Comparison of ENCODE assay signal across 1 cellular context in genomic region chr1:16206547-16207317, GRCh38.
TF ChIP-seq lines count a peak whose summit lies in the region.

No MANE protein-coding gene starts in this region.

TF ChIP-seq in HepG2, 621 proteins besides CTCF, POLR2A, EP300 and RAD21 (continued from another document and continues in another):
- TF ChIP-seq PRDM4 (CRISPR knock-in tag; IDR thresholded peaks at IDR 0.05; ENCODE audit: borderline replicate concordance) (no peak), ZNF317 (CRISPR knock-in tag; IDR thresholded peaks at IDR 0.05) (no peak), ZNF709 (CRISPR knock-in tag; IDR thresholded peaks at IDR 0.05) (peak; percentile 32; the same call in 1 of the 2 replicates), FOXO4 (CRISPR knock-in tag; conservative IDR thresholded peaks at IDR 0.05) (no peak), ZNF296 (CRISPR knock-in tag; conservative IDR thresholded peaks at IDR 0.05) (no peak), ZNF207 (IDR thresholded peaks at IDR 0.05; ENCODE audit: borderline replicate concordance) (no peak), KLF13 (CRISPR knock-in tag; IDR thresholded peaks at IDR 0.05) (no peak), THYN1 (CRISPR knock-in tag; IDR thresholded peaks at IDR 0.05; ENCODE audit: borderline replicate concordance, low read depth) (no peak), DZIP1 (CRISPR knock-in tag; IDR thresholded peaks at IDR 0.05) (peak; percentile 80; the same call in 1 of the 2 replicates), MLLT10 (CRISPR knock-in tag; IDR thresholded peaks at IDR 0.05) (no peak), RFXAP (CRISPR knock-in tag; IDR thresholded peaks at IDR 0.05; ENCODE audit: borderline replicate concordance) (peak; percentile 74; the same call in 1 of the 2 replicates), MIER3 (CRISPR knock-in tag; IDR thresholded peaks at IDR 0.05; ENCODE audit: borderline replicate concordance) (0 out of 2 replicates have a peak, but pooled peaks have one; percentile 14), KAT8 (CRISPR knock-in tag; IDR thresholded peaks at IDR 0.05) (no peak), ZNF569 (CRISPR knock-in tag; IDR thresholded peaks at IDR 0.05; ENCODE audit: borderline replicate concordance) (no peak), ARNT2 (CRISPR knock-in tag; IDR thresholded peaks at IDR 0.05; ENCODE audit: low read depth) (peak; percentile 60; the same call in 1 of the 2 replicates), ZNF275 (CRISPR knock-in tag; IDR thresholded peaks at IDR 0.05; ENCODE audit: borderline replicate concordance) (0 out of 2 replicates have a peak, but pooled peaks have one; percentile 5), ZNF530 (CRISPR knock-in tag; IDR thresholded peaks at IDR 0.05; ENCODE audit: low read depth) (0 out of 2 replicates have a peak, but pooled peaks have one; percentile 40), RBFOX2 (IDR thresholded peaks at IDR 0.05; ENCODE audit: low read depth, low read length) (peak; percentile 70), ZSCAN20 (CRISPR knock-in tag; IDR thresholded peaks at IDR 0.05; ENCODE audit: borderline replicate concordance) (no peak), PLRG1 (conservative IDR thresholded peaks at IDR 0.05) (no peak), JARID2 (CRISPR knock-in tag; IDR thresholded peaks at IDR 0.05; ENCODE audit: insufficient replicate concordance) (no peak), SAFB2 (CRISPR knock-in tag; IDR thresholded peaks at IDR 0.05; ENCODE audit: borderline replicate concordance, low read depth) (peak; percentile 76; the same call in 1 of the 2 replicates), ZNF772 (CRISPR knock-in tag; IDR thresholded peaks at IDR 0.05) (no peak), RXRA (CRISPR knock-in tag; IDR thresholded peaks at IDR 0.05) (no peak), GLI4 (CRISPR knock-in tag; IDR thresholded peaks at IDR 0.05; ENCODE audit: borderline replicate concordance) (0 out of 2 replicates have a peak, but pooled peaks have one; percentile 44), YEATS2 (CRISPR knock-in tag; IDR thresholded peaks at IDR 0.05; ENCODE audit: borderline replicate concordance) (no peak), THAP11 (CRISPR knock-in tag; IDR thresholded peaks at IDR 0.05) (no peak), ZNF660 (CRISPR knock-in tag; IDR thresholded peaks at IDR 0.05; ENCODE audit: borderline replicate concordance, low read depth) (no peak), ZNF878 (CRISPR knock-in tag; IDR thresholded peaks at IDR 0.05) (no peak), JUN (CRISPR knock-in tag; IDR thresholded peaks at IDR 0.05) (no peak), ZSCAN5A (CRISPR knock-in tag; IDR thresholded peaks at IDR 0.05; ENCODE audit: borderline replicate concordance) (no peak), ZNF616 (CRISPR knock-in tag; IDR thresholded peaks at IDR 0.05; ENCODE audit: low read depth) (no peak), YEATS4 (CRISPR knock-in tag; IDR thresholded peaks at IDR 0.05; ENCODE audit: borderline replicate concordance) (no peak), SYNCRIP (IDR thresholded peaks at IDR 0.05; ENCODE audit: insufficient read depth, low read depth, low read length) (no peak), ZNF790 (CRISPR knock-in tag; IDR thresholded peaks at IDR 0.05; ENCODE audit: borderline replicate concordance) (0 out of 2 replicates have a peak, but pooled peaks have one; percentile 80), NCOA5 (CRISPR knock-in tag; IDR thresholded peaks at IDR 0.05) (no peak), SP5 (CRISPR knock-in tag; IDR thresholded peaks at IDR 0.05; ENCODE audit: borderline replicate concordance, low read depth) (peak; percentile 9; the same call in 1 of the 2 replicates), ZSCAN22 (CRISPR knock-in tag; IDR thresholded peaks at IDR 0.05) (no peak), ATF7-NPFF (CRISPR knock-in tag; IDR thresholded peaks at IDR 0.05; ENCODE audit: low read depth) (no peak), ZEB1 (IDR thresholded peaks at IDR 0.05; ENCODE audit: insufficient replicate concordance, low read depth) (no peak), AGO1 (IDR thresholded peaks at IDR 0.05; ENCODE audit: low read depth, low read length, poor library complexity, severe bottlenecking) (no peak), CEBPG (CRISPR knock-in tag; IDR thresholded peaks at IDR 0.05) (no peak), ZNF598 (CRISPR knock-in tag; IDR thresholded peaks at IDR 0.05; ENCODE audit: borderline replicate concordance) (no peak), ZNF354B (CRISPR knock-in tag; IDR thresholded peaks at IDR 0.05) (no peak), ZNF44 (CRISPR knock-in tag; IDR thresholded peaks at IDR 0.05) (no peak), TMF1 (CRISPR knock-in tag; IDR thresholded peaks at IDR 0.05; ENCODE audit: low read depth) (0 out of 2 replicates have a peak, but pooled peaks have one; percentile 29), ZNF326 (CRISPR knock-in tag; IDR thresholded peaks at IDR 0.05; ENCODE audit: borderline replicate concordance) (no peak), ZNF784 (CRISPR knock-in tag; IDR thresholded peaks at IDR 0.05; ENCODE audit: borderline replicate concordance) (no peak), ZBTB8A (CRISPR knock-in tag; IDR thresholded peaks at IDR 0.05; ENCODE audit: borderline replicate concordance, low read depth) (no peak), ZNF776 (CRISPR knock-in tag; IDR thresholded peaks at IDR 0.05) (no peak), ZNF562 (CRISPR knock-in tag; IDR thresholded peaks at IDR 0.05; ENCODE audit: borderline replicate concordance) (no peak), ZKSCAN1 (IDR thresholded peaks at IDR 0.05; ENCODE audit: low read length) (no peak), ZNF292 (CRISPR knock-in tag; IDR thresholded peaks at IDR 0.05; ENCODE audit: borderline replicate concordance, low read depth) (no peak), MBNL3 (CRISPR knock-in tag; conservative IDR thresholded peaks at IDR 0.05) (no peak), SNAPC4 (CRISPR knock-in tag; IDR thresholded peaks at IDR 0.05) (no peak)
